ENCODE assay signal across 17 cellular contexts in the genomic region with DNA sequence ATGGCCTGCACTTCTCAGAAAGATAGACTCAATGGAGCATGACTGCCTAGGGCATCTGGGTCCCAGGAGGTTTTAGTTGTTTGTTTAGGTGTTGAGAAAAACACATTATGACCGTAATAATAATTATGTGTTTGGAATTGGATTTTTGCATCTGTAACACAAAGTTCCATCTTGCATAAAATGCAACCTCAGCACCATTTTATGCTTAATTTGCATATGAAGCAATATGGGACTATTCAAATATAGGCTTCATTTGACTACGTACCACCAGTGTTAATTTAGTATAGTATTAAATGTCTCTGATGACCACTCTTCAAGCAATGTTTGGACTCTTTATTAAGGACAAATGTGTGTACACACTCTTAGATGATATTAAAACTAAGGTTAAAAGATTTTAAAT.
"Had no signal": no experiment of that assay in that cellular context is flagged by ENCODE, and none has a peak within 500 bp of the region (broad histone marks: within the 10 kb centered on the region; RNA-seq: fewer than 3 reads in every experiment).

No MANE protein-coding gene starts in this region.

- H3K9me3 ChIP-seq: gastroesophageal sphincter, heart left ventricle, thoracic aorta, vagina had no signal

- H3K4me3 ChIP-seq: coronary artery, gastroesophageal sphincter, heart left ventricle, thoracic aorta, vagina had no signal

- H3K4me1 ChIP-seq: gastroesophageal sphincter, heart left ventricle, vagina had no signal

- DNase-seq: activated CD4-positive, alpha-beta memory T cell treated with anti-CD3 and anti-CD28 coated beads, Interleukin-2, amount 10 ng/mL, durations not matched to agents 7 days and 5 days; activated CD4-positive, alpha-beta T cell treated with anti-CD3 and anti-CD28 coated beads, Interleukin-2, amount 10 ng/mL, durations not matched to agents 24 days and 14 days; activated CD8-positive, alpha-beta memory T cell treated with anti-CD3 and anti-CD28 coated beads, Interleukin-2, amount 10 ng/mL, durations not matched to agents 7 days and 5 days; activated effector memory CD4-positive, alpha-beta T cell treated with anti-CD3 and anti-CD28 coated beads, Interleukin-2, amount 50 U/mL, for 16 hours; activated naive CD4-positive, alpha-beta T cell treated with anti-CD3 and anti-CD28 coated beads, Interleukin-2, amount 10 ng/mL, durations not matched to agents 7 days and 5 days; activated T-cell treated with anti-CD3 and anti-CD28 coated beads for 4 hours; amygdala; endodermal cell; heart left ventricle; left cardiac atrium; stimulated activated CD4-positive, alpha-beta T cell treated with anti-CD3 and anti-CD28 coated beads, Interleukin-4, amount 100 ng/mL, for 24 hours; stimulated activated naive CD4-positive, alpha-beta T cell treated with Interleukin-2 at 50 U/mL for 16 hours had no signal

- ATAC-seq: activated CD8-positive, alpha-beta memory T cell treated with anti-CD3 and anti-CD28 coated beads, Interleukin-2, amount 10 ng/mL, durations not matched to agents 7 days and 5 days; gastroesophageal sphincter; heart left ventricle; left cardiac atrium; natural killer cell treated with Interleukin-12 subunit alpha and Interleukin-12 subunit beta and Interleukin-15 and Interleukin-18, amount 100 ng/mL, for 72 hours had no signal

- H3K27me3 ChIP-seq: gastroesophageal sphincter, heart left ventricle, vagina had no signal

- H3K36me3 ChIP-seq: gastroesophageal sphincter, heart left ventricle, thoracic aorta, vagina had no signal

- H3K27ac ChIP-seq: coronary artery, gastroesophageal sphincter, heart left ventricle, thoracic aorta, vagina had no signal
